ENCODE assay signal across 10 cellular contexts in the genomic region with DNA sequence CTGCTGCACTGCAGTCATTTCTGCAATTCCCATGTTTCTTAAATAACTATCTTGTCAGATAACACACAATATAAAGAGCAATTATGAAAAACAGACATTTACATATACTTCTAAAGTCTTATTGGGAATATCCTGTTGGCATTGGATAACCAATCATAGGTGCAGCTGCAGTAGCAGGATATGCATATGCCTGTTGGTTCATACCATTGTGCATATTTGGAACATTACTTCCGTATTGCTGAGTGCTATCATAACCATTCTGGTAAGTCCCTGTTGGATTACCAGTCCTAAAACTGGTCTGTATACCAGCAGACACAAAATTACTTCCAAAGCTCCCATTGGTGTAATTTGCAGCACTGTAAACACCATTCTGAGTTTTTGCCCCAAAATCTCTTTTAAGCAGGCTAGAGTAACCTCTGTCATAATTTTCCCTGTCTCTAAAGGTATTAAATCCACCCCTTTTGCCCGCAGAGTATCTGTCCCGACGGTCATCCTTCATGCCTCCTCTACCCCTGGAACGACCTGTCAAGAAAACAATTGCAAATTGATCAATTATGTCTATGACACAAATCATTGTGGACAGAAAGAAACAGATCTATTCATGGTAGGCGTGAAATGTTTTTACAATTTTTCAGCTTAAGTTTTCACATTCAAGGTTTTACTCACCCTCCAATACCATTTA. TPM values are rescaled to one million over a fixed set of nuclear protein-coding genes. Genes with fewer than 3 reads are reported as not detected.
DNase-seq lines count a peak whose midpoint lies in the region; ATAC-seq and TF ChIP-seq lines count a peak whose summit lies in the region.
"Had no signal": no experiment of that assay in that cellular context is flagged by ENCODE, and none has a peak within 500 bp of the region (broad histone marks: within the 10 kb centered on the region; RNA-seq: fewer than 3 reads in every experiment).

No MANE protein-coding gene starts in this region.

- no peaks in the 10 kb centered on the region for H3K9me3 ChIP-seq in mammary epithelial cell (replicated peaks; ENCODE audit: insufficient read depth, low read length)
- H3K9me3 ChIP-seq: spleen had no signal

- TF ChIP-seq CTCF in mammary epithelial cell (conservative IDR thresholded peaks at IDR 0.05 in 1 of 2, IDR thresholded peaks at IDR 0.05 in 1 of 2; ENCODE audit: extremely low read depth in 1 of 2, insufficient read depth in 1 of 2, low read depth in 1 of 2, low read length in 2 of 2) (no peak), MCF 10A (IDR thresholded peaks at IDR 0.05; ENCODE audit: unreplicated experiment) (no peak), WTC11 (IDR thresholded peaks at IDR 0.05) (no peak)

- no peak overlapping the region for H3K27ac ChIP-seq in mammary epithelial cell (ENCODE audit: insufficient read depth, low read depth, low read length)

- intact Hi-C loops in mammary epithelial cell (cut with micrococcal nuclease) (no loop called here), MCF 10A (cut with micrococcal nuclease) (loop anchor here (5.0 kb wide), 1 partner anchor 193 kb away; no protein-coding TSS in a partner anchor)

- H2AFZ ChIP-seq in mammary epithelial cell (ENCODE audit: low read depth, low read length), result no peak overlapping the region

- in situ Hi-C loops in mammary epithelial cell (cut with MboI; ENCODE audit: low sequenced_read_pairs in 2 of 2), result loop anchor here in 1 of 2 donors (10.0 kb wide), 1 partner anchor 195 kb away; no protein-coding TSS in a partner anchor

- H3K4me3 Mint-ChIP-seq in MCF 10A (ENCODE audit: unreplicated experiment), result no peak overlapping the region
- H3K4me3 Mint-ChIP-seq in WTC11, result no peak overlapping the region
- peak overlapping the region in 1 of 5 donors; percentile 33 for H3K4me3 Mint-ChIP-seq in immature natural killer cell

- BruUV-seq in mammary epithelial cell (replicated peaks; lab: Mats Ljungman, UMichigan) (TSS peak; percentile 0), MCF 10A (replicated peaks; lab: Mats Ljungman, UMichigan) (no TSS peak)

- ATAC-seq in WTC11 (no peak), HG03354 (IDR thresholded peaks at IDR 0.05; ENCODE audit: poor library complexity, severe bottlenecking, unreplicated experiment) (no peak), HG02981 (IDR thresholded peaks at IDR 0.05; ENCODE audit: unreplicated experiment) (no peak), GM19328 (IDR thresholded peaks at IDR 0.05; ENCODE audit: unreplicated experiment) (no peak)

- 51% methylated on average over 6 of the region's 6 CpGs for WGBS in mammary epithelial cell (ENCODE audit: low coverage, missing lambda C conversion rate)

- H3K9ac ChIP-seq in mammary epithelial cell (ENCODE audit: insufficient read depth, low read length), result no peak overlapping the region

- H3K36me3 Mint-ChIP-seq in MCF 10A (ENCODE audit: insufficient read depth, unreplicated experiment) (peaks cover 87% of the 10 kb centered on the region), WTC11 (peaks cover 58% of the 10 kb centered on the region), immature natural killer cell (peaks cover 33 to 69% (median 64%) of the 10 kb centered on the region in 3 donors)

- DNase-seq in mammary epithelial cell, result peak; percentile 37
- no peak for DNase-seq in MCF 10A (ENCODE audit: unreplicated experiment)
- no peak for DNase-seq in WTC11 (ENCODE audit: low spot score)
- peak; percentile 16 to 29 (median 18) for DNase-seq in immature natural killer cell
- no peak for DNase-seq in activated CD4-positive, alpha-beta T cell treated with anti-CD3 and anti-CD28 coated beads for 1 hour
- DNase-seq: NCI-H524 treated with DMSO at 0.1 percent for 48 hours, spleen had no signal

- H3K27me3 ChIP-seq in mammary epithelial cell (ENCODE audit: insufficient read depth, low read length), result no peaks in the 10 kb centered on the region
- H3K27me3 ChIP-seq: spleen had no signal

- H3K4me1 Mint-ChIP-seq in MCF 10A (ENCODE audit: insufficient read depth, unreplicated experiment) (peaks cover 55% of the 10 kb centered on the region), WTC11 (peaks cover 68% of the 10 kb centered on the region), immature natural killer cell (peaks cover 77 to 99% of the 10 kb centered on the region in 2 donors)

- peaks cover 56% of the 10 kb centered on the region for H3K36me3 ChIP-seq in mammary epithelial cell (ENCODE audit: insufficient read depth, low read length)

- H3K9me3 Mint-ChIP-seq in MCF 10A (ENCODE audit: unreplicated experiment) (no peaks in the 10 kb centered on the region), WTC11 (no peaks in the 10 kb centered on the region), immature natural killer cell (no peaks in the 10 kb centered on the region)

- peaks cover 81% of the 10 kb centered on the region for H3K79me2 ChIP-seq in mammary epithelial cell (ENCODE audit: insufficient read depth, low read length)

- POLR2A ChIA-PET in MCF 10A (lab: Yijun Ruan, JAX), result interaction anchor here (0.7 to 1.7 kb wide), 4 partner anchors 53 to 355 kb away, joined by 3 to 6 read pairs (median 3); no protein-coding TSS in a partner anchor
- POLR2A ChIA-PET in WTC11 (lab: Charles Lee), result no interaction called here

- no peaks in the 10 kb centered on the region for H3K27me3 Mint-ChIP-seq in MCF 10A (ENCODE audit: insufficient read depth, unreplicated experiment)
- no peaks in the 10 kb centered on the region for H3K27me3 Mint-ChIP-seq in WTC11 (ENCODE audit: low read depth)
- peaks cover 32 to 82% (median 68%) of the 10 kb centered on the region in 3 donors for H3K27me3 Mint-ChIP-seq in immature natural killer cell (ENCODE audit: low read depth in 3 of 3)

- H3K4me1 ChIP-seq in mammary epithelial cell (ENCODE audit: insufficient read depth, low read length), result peaks cover 75% of the 10 kb centered on the region

- H3K27ac Mint-ChIP-seq in MCF 10A (ENCODE audit: low read depth, unreplicated experiment) (no peak overlapping the region), WTC11 (peak overlapping the region; percentile 68; the same call in 1 of the 2 replicates), immature natural killer cell (peak overlapping the region in 5 of 6 donors; percentile 30 to 100 (median 64))

- no peak overlapping the region for H3K4me2 ChIP-seq in mammary epithelial cell (ENCODE audit: insufficient read depth, low read depth, low read length)

- dilution Hi-C loops in mammary epithelial cell (cut with HindIII; ENCODE audit: low sequenced_read_pairs), result loop anchor here (10.0 kb wide), 1 partner anchor 195 kb away; no protein-coding TSS in a partner anchor

- peaks cover 23% of the 10 kb centered on the region for H4K20me1 ChIP-seq in mammary epithelial cell (ENCODE audit: insufficient read depth, low read length)

- no peak overlapping the region for H3K4me3 ChIP-seq in mammary epithelial cell (replicated peaks in 1 of 3; ENCODE audit: insufficient read depth in 1 of 3, low read depth in 2 of 3, low read length in 3 of 3)
- H3K4me3 ChIP-seq: spleen had no signal

- CTCF ChIA-PET in mammary epithelial cell (lab: Charles Lee; ENCODE audit: low non-redundant PET), result no interaction called here
- CTCF ChIA-PET in MCF 10A (lab: Yijun Ruan, JAX), result interaction anchor here (0.6 to 1.8 kb wide), 3 partner anchors 79 to 83 kb away, joined by 4 to 8 read pairs (median 4); no protein-coding TSS in a partner anchor
- CTCF ChIA-PET in WTC11 (lab: Charles Lee), result interaction anchor here (0.5 kb wide), 1 partner anchor 149 kb away, joined by 3 read pairs; no protein-coding TSS in a partner anchor

TF ChIP-seq in WTC11, 78 proteins besides CTCF, POLR2A, EP300 and RAD21:
- TF ChIP-seq NFATC4 (CRISPR knock-in tag; IDR thresholded peaks at IDR 0.05) (0 out of 2 replicates have a peak, but pooled peaks have one; percentile 39), RORB (CRISPR knock-in tag; IDR thresholded peaks at IDR 0.05) (peak; percentile 88; the same call in 1 of the 2 replicates), ZNF416 (CRISPR knock-in tag; IDR thresholded peaks at IDR 0.05) (peak; percentile 74; the same call in 1 of the 2 replicates), ZNF671 (CRISPR knock-in tag; IDR thresholded peaks at IDR 0.05) (0 out of 2 replicates have a peak, but pooled peaks have one; percentile 21)
- TF ChIP-seq, protein P1, sequence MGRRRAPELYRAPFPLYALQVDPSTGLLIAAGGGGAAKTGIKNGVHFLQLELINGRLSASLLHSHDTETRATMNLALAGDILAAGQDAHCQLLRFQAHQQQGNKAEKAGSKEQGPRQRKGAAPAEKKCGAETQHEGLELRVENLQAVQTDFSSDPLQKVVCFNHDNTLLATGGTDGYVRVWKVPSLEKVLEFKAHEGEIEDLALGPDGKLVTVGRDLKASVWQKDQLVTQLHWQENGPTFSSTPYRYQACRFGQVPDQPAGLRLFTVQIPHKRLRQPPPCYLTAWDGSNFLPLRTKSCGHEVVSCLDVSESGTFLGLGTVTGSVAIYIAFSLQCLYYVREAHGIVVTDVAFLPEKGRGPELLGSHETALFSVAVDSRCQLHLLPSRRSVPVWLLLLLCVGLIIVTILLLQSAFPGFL (CRISPR knock-in tag; IDR thresholded peaks at IDR 0.05; ENCODE audit: borderline replicate concordance), result no peak

RNA-seq across cellular contexts. Expression of a gene that starts 3.1 kb away (rescaled TPM):
- total RNA-seq in mammary epithelial cell (10 to 100 TPM in 1 of 2 donors, 1 to 10 TPM in 1; 3.8 to 17.7 TPM), MCF 10A (2022) (27.5 and 29.4 TPM in 2 replicates), WTC11 (2021) (38.5 to 44.3 TPM (median 42.7 TPM) in 3 replicates)
- polyA plus RNA-seq in mammary epithelial cell (5.1 TPM), immature natural killer cell (10 to 100 TPM in 1 of 3 donors, 1 to 10 TPM in 2; 3.4 to 10.7 (median 4.3) TPM)
- polyA minus RNA-seq in mammary epithelial cell, result 3.4 TPM

RNA-seq across cellular contexts. Expression of a gene that starts 6.1 kb away (rescaled TPM):
- total RNA-seq in mammary epithelial cell, result 100 to 1,000 TPM; 365 to 726 TPM
- 459 TPM for polyA plus RNA-seq in mammary epithelial cell
- polyA minus RNA-seq in mammary epithelial cell, result 589 TPM
- total RNA-seq in MCF 10A (2022), result 832 and 905 TPM in 2 replicates
- total RNA-seq in WTC11 (2021), result 543 to 612 TPM (median 563 TPM) in 3 replicates
- 1,000 to 10,000 TPM in 2 of 3 donors, 100 to 1,000 TPM in 1; 902 to 1,477 (median 1,071) TPM for polyA plus RNA-seq in immature natural killer cell

RNA-seq across cellular contexts. Expression of a gene that starts 6.8 kb away (rescaled TPM):
- total RNA-seq in mammary epithelial cell, result 10 to 100 TPM; 18.7 to 36.5 TPM
- 14.6 TPM for polyA plus RNA-seq in mammary epithelial cell
- 19.4 TPM for polyA minus RNA-seq in mammary epithelial cell
- total RNA-seq in MCF 10A (2022), result 57.2 and 61.6 TPM in 2 replicates
- total RNA-seq in WTC11 (2021), result 59.8 to 63.8 TPM (median 59.9 TPM) in 3 replicates
- polyA plus RNA-seq in immature natural killer cell, result 10 to 100 TPM in 1 of 3 donors, 1 to 10 TPM in 2; 7.1 to 12.7 (median 7.5) TPM

RNA-seq across cellular contexts. Expression of a gene that starts 51.0 kb away (rescaled TPM):
- total RNA-seq in mammary epithelial cell (under 1 TPM in 1 of 2 donors, not detected in 1; 0.33 TPM), MCF 10A (2022) (9.8 and 15.8 TPM in 2 replicates), WTC11 (2021) (not detected in 3 replicates)
- polyA plus RNA-seq in mammary epithelial cell (2.5 TPM), immature natural killer cell (1 to 10 TPM in 2 of 3 donors, not detected in 1; 1.8 to 9.6 TPM)
- polyA minus RNA-seq in mammary epithelial cell, result not detected

Comparison
In these comparisons a context has a peak if more than half of its experiments do, and no peak if none do; other contexts are left out.
1. DNase-seq: peak in mammary epithelial cell (single experiment) and immature natural killer cell (3 of 3); none in MCF 10A (single experiment), WTC11 (single experiment) and activated CD4-positive, alpha-beta T cell treated with anti-CD3 and anti-CD28 coated beads for 1 hour (single experiment).